Comparison of ENCODE assay signal across 12 cellular contexts in genomic region chr1:175540928-175541645, GRCh38.
"Had no signal": no experiment of that assay in that cellular context is flagged by ENCODE, and none has a peak within 500 bp of the region (broad histone marks: within the 10 kb centered on the region; RNA-seq: fewer than 3 reads in every experiment).

No MANE protein-coding gene starts in this region.

- DNase-seq: activated CD4-positive, alpha-beta T cell treated with anti-CD3 and anti-CD28 coated beads, Interleukin-2, amount 50 U/mL, for 1 hour; activated effector memory CD4-positive, alpha-beta T cell treated with Interleukin-2 at 50 U/mL for 16 hours; dorsolateral prefrontal cortex; hypothalamus; left colon; T-helper 17 cell; tibial artery had no signal

- H3K4me1 ChIP-seq: breast epithelium, parathyroid adenoma, right atrium auricular region, tibial artery had no signal

- H3K36me3 ChIP-seq: breast epithelium, right atrium auricular region, tibial artery had no signal

- ATAC-seq: esophagus mucosa, left colon, T-helper 17 cell had no signal

- H3K79me2 ChIP-seq: parathyroid adenoma had no signal

- H3K27ac ChIP-seq: breast epithelium, dorsolateral prefrontal cortex, parathyroid adenoma, right atrium auricular region, tibial artery had no signal

- H2AFZ ChIP-seq: parathyroid adenoma had no signal

- H3K4me2 ChIP-seq: smooth muscle cell had no signal

- H3K9me3 ChIP-seq: breast epithelium, right atrium auricular region, tibial artery had no signal

- H3K9ac ChIP-seq: parathyroid adenoma had no signal

- H3K27me3 ChIP-seq: breast epithelium, right atrium auricular region, tibial artery had no signal

- H3K4me3 ChIP-seq: breast epithelium, dorsolateral prefrontal cortex, right atrium auricular region, smooth muscle cell, tibial artery had no signal
